In genomic region chr1:165836664-165837482, GRCh38 we compare ENCODE assay signal across 24 cellular contexts. TPM values are rescaled to one million over a fixed set of nuclear protein-coding genes. Genes with fewer than 3 reads are reported as not detected.
DNase-seq lines count a peak whose midpoint lies in the region; ATAC-seq, FAIRE-seq and TF ChIP-seq lines count a peak whose summit lies in the region.
"Had no signal": no experiment of that assay in that cellular context is flagged by ENCODE, and none has a peak within 500 bp of the region (broad histone marks: within the 10 kb centered on the region; RNA-seq: fewer than 3 reads in every experiment).

No MANE protein-coding gene starts in this region.

- H3K4me3 ChIP-seq in HepG2 (replicated peaks in 1 of 3; ENCODE audit: insufficient read depth in 1 of 3, low read depth in 2 of 3, low read length in 3 of 3) = no peak overlapping the region
- no peak overlapping the region for H3K4me3 ChIP-seq in right lobe of liver
- peak overlapping the region; percentile 19 for H3K4me3 ChIP-seq in iPS-18a (ENCODE audit: low read length)
- no peak overlapping the region for H3K4me3 ChIP-seq in tibial nerve
- H3K4me3 ChIP-seq in gastroesophageal sphincter = no peak overlapping the region
- H3K4me3 ChIP-seq: BLaER1, MG63, Peyer's patch, right atrium auricular region, SJSA1, upper lobe of left lung had no signal

- DNase-seq in HepG2 (ENCODE audit: low spot score) (no peak), right lobe of liver (no peak), OCI-M1 (lab: John Stamatoyannopoulos, UW) (peak; percentile 67), foreskin melanocyte (no peak), DMS114 treated with DMSO at 0.1 percent for 48 hours (lab: John Stamatoyannopoulos, UW; ENCODE audit: unreplicated experiment) (no peak), tibial nerve (ENCODE audit: low spot score in 2 of 2) (no peak)
- DNase-seq: activated CD4-positive, alpha-beta memory T cell treated with anti-CD3 and anti-CD28 coated beads for 36 hours; activated naive CD4-positive, alpha-beta T cell treated with Interleukin-2 at 50 U/mL for 16 hours; foreskin keratinocyte; hypothalamus; MG63; NCI-H1417 treated with DMSO at 0.1 percent for 48 hours; Peyer's patch; stimulated activated CD4-positive, alpha-beta T cell treated with anti-CD3 and anti-CD28 coated beads, Interleukin-12 subunit alpha, Interleukin-12 subunit beta, amount 100 ng/mL, for 4 hours had no signal

- 89% methylated on average over 6 of the region's 6 CpGs for WGBS in HepG2 (ENCODE audit: low lambda C conversion rate)
- 67% methylated on average over 3 of the region's 6 CpGs for WGBS in right lobe of liver (ENCODE audit: insufficient coverage, low coverage, low lambda C conversion rate, missing lambda C conversion rate)
- WGBS in tibial nerve, 2 donors = 45 to 61% methylated on average over 6 of the region's 6 CpGs
- WGBS in gastroesophageal sphincter (ENCODE audit: low coverage in 1 of 2), 2 donors = 66 to 70% methylated on average over 4 to 5 of the region's 6 CpGs

- TF ChIP-seq RAD21 in HepG2 (CRISPR knock-in tag; IDR thresholded peaks at IDR 0.05) = no peak

- peaks cover 65% of the 10 kb centered on the region for H4K20me1 ChIP-seq in HepG2 (ENCODE audit: insufficient read depth, low read length)

- ATAC-seq in HepG2 (no peak), right lobe of liver (no peak), gastroesophageal sphincter (no peak)
- ATAC-seq: foreskin keratinocyte had no signal

- no peak for FAIRE-seq in HepG2 (lab: Jason Lieb, UNC)
- FAIRE-seq: D721Med, GM12892, H54, keratinocyte had no signal

- POLR2A ChIA-PET in HepG2 (lab: Yijun Ruan, JAX) = interaction anchor here (1.2 kb wide), 1 partner anchor 8 kb away, joined by 7 read pairs; no protein-coding TSS in a partner anchor

- H2AFZ ChIP-seq in HepG2 (ENCODE audit: low read length) = no peak overlapping the region

- no TSS peak for BruUV-seq in HepG2 (replicated peaks; lab: Mats Ljungman, UMichigan)

- no peak for TF ChIP-seq CTCF in HepG2 (CRISPR knock-in tag; IDR thresholded peaks at IDR 0.05)
- no peak for TF ChIP-seq CTCF in right lobe of liver (IDR thresholded peaks at IDR 0.05)
- TF ChIP-seq CTCF in tibial nerve (IDR thresholded peaks at IDR 0.05) = no peak
- no peak for TF ChIP-seq CTCF in gastroesophageal sphincter (IDR thresholded peaks at IDR 0.05)

- TF ChIP-seq EP300 in HepG2 (IDR thresholded peaks at IDR 0.05; ENCODE audit: low read depth in 2 of 2, low read length in 2 of 2) (no peak), HepG2 (CRISPR knock-in tag; IDR thresholded peaks at IDR 0.05; ENCODE audit: borderline replicate concordance) (no peak), tibial nerve (IDR thresholded peaks at IDR 0.05) (no peak), gastroesophageal sphincter (IDR thresholded peaks at IDR 0.05) (no peak)

- H3K27me3 ChIP-seq in HepG2 (ENCODE audit: control insufficient read depth in 1 of 2, insufficient read depth in 2 of 2, low read length in 2 of 2) (no peaks in the 10 kb centered on the region), right lobe of liver (no peaks in the 10 kb centered on the region), iPS-18a (ENCODE audit: control insufficient read depth, insufficient read depth, low read length) (no peaks in the 10 kb centered on the region), tibial nerve (no peaks in the 10 kb centered on the region), gastroesophageal sphincter (no peaks in the 10 kb centered on the region)
- H3K27me3 ChIP-seq: BLaER1, foreskin keratinocyte, MG63, Peyer's patch, right atrium auricular region, SJSA1, upper lobe of left lung had no signal

- H3K27ac ChIP-seq in HepG2 (ENCODE audit: extremely low read length, insufficient read depth, low read length) (no peak overlapping the region), right lobe of liver (no peak overlapping the region), iPS-18a (ENCODE audit: low read length) (peak overlapping the region; percentile 52), tibial nerve (no peak overlapping the region), gastroesophageal sphincter (no peak overlapping the region)
- H3K27ac ChIP-seq: BLaER1, foreskin keratinocyte, Peyer's patch, right atrium auricular region, SJSA1, upper lobe of left lung had no signal

- H3K9me3 ChIP-seq in HepG2 (ENCODE audit: low read length) (no peaks in the 10 kb centered on the region), right lobe of liver (no peaks in the 10 kb centered on the region), iPS-18a (ENCODE audit: control insufficient read depth, low read depth, low read length) (no peaks in the 10 kb centered on the region), tibial nerve (no peaks in the 10 kb centered on the region), gastroesophageal sphincter (no peaks in the 10 kb centered on the region)
- H3K9me3 ChIP-seq: BLaER1, Peyer's patch, right atrium auricular region, SJSA1, upper lobe of left lung had no signal

- peaks cover 3 to 18% of the 10 kb centered on the region in 2 experiments; a peak in 4 of 5 replicates for H3K36me3 ChIP-seq in HepG2 (replicated peaks in 1 of 2; ENCODE audit: control insufficient read depth in 1 of 2, insufficient read depth in 2 of 2, low read length in 2 of 2)
- no peaks in the 10 kb centered on the region for H3K36me3 ChIP-seq in right lobe of liver
- H3K36me3 ChIP-seq in iPS-18a (ENCODE audit: control insufficient read depth, low read depth, low read length) = no peaks in the 10 kb centered on the region
- H3K36me3 ChIP-seq in tibial nerve = no peaks in the 10 kb centered on the region
- H3K36me3 ChIP-seq in gastroesophageal sphincter = no peaks in the 10 kb centered on the region
- H3K36me3 ChIP-seq: Peyer's patch, right atrium auricular region, SJSA1, upper lobe of left lung had no signal

- TF ChIP-seq POLR2A in HepG2 (IDR thresholded peaks at IDR 0.05; ENCODE audit: insufficient read depth in 1 of 2, low read depth in 2 of 2, low read length in 2 of 2) = no peak
- no peak for TF ChIP-seq POLR2A in right lobe of liver (IDR thresholded peaks at IDR 0.05)
- TF ChIP-seq POLR2A in tibial nerve (IDR thresholded peaks at IDR 0.05) = no peak
- no peak for TF ChIP-seq POLR2A in gastroesophageal sphincter (IDR thresholded peaks at IDR 0.05)

- CTCF ChIA-PET in HepG2 (lab: Yijun Ruan, JAX; ENCODE audit: low intra/inter-chr PET ratio, low total read pairs) = no interaction called here

- no peak overlapping the region for H3K9ac ChIP-seq in HepG2 (ENCODE audit: insufficient read depth, low read depth, low read length)
- peak overlapping the region; percentile 19 for H3K9ac ChIP-seq in iPS-18a (ENCODE audit: low read length)
- H3K9ac ChIP-seq: BLaER1 had no signal

- in situ Hi-C loops in HepG2 (cut with HindIII; ENCODE audit: extremely low pct_ligation_motif_present, low pct_unique_long_range_greater_than_20kb) = no loop called here

- H3K4me1 ChIP-seq in HepG2 (ENCODE audit: insufficient read depth, low read length) = peaks cover 67% of the 10 kb centered on the region
- H3K4me1 ChIP-seq in right lobe of liver = no peaks in the 10 kb centered on the region
- H3K4me1 ChIP-seq in iPS-18a (ENCODE audit: control insufficient read depth, low read depth, low read length) = peaks cover 38% of the 10 kb centered on the region
- H3K4me1 ChIP-seq in tibial nerve = peaks cover 0 to 5% (median 0%) of the 10 kb centered on the region in 4 donors
- H3K4me1 ChIP-seq in gastroesophageal sphincter = no peaks in the 10 kb centered on the region
- H3K4me1 ChIP-seq: foreskin keratinocyte had no signal

- H3K4me2 ChIP-seq in HepG2 (ENCODE audit: low read depth, low read length) = no peak overlapping the region
- H3K4me2 ChIP-seq: BLaER1 had no signal

- peaks cover 97% of the 10 kb centered on the region for H3K79me2 ChIP-seq in HepG2 (ENCODE audit: insufficient read depth, low read length)

- intact Hi-C loops in HepG2 (cut with micrococcal nuclease; ENCODE audit: unreplicated experiment) (no loop called here), right lobe of liver (cut with DNase I) (no loop called here)

TF ChIP-seq in HepG2, 621 proteins besides CTCF, POLR2A, EP300 and RAD21:
- TF ChIP-seq NFE2L2 (IDR thresholded peaks at IDR 0.05; ENCODE audit: low read length) (peak; percentile 79), BRD4 (CRISPR knock-in tag; IDR thresholded peaks at IDR 0.05) (no peak), NFE2 (CRISPR knock-in tag; IDR thresholded peaks at IDR 0.05) (0 out of 2 replicates have a peak, but pooled peaks have one; percentile 36)
- TF ChIP-seq, protein P1, sequence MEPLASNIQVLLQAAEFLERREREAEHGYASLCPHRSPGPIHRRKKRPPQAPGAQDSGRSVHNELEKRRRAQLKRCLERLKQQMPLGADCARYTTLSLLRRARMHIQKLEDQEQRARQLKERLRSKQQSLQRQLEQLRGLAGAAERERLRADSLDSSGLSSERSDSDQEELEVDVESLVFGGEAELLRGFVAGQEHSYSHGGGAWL (CRISPR knock-in tag; IDR thresholded peaks at IDR 0.05) = no peak
TF ChIP-seq in HepG2: peak in this region for 2.

RNA-seq across cellular contexts. Expression of gene UCK2, which starts 9.5 kb away (rescaled TPM):
- total RNA-seq in HepG2 (2016; rRNA removed; fragmentation: Illumina TruSeq; extraction: Trizol) (61.2 and 64.3 TPM in 2 replicates), right lobe of liver (10 to 100 TPM in 3 of 6 experiments, 1 to 10 TPM in 3; 8.4 to 22.9 (median 10.4) TPM), tibial nerve (10 to 100 TPM; 29.7 to 36.0 (median 33.8) TPM), gastroesophageal sphincter (10 to 100 TPM; 20.9 to 30.4 (median 29.2) TPM)
- total RNA-seq in HepG2 (2016; cell fraction: cytosol; rRNA removed; fragmentation: Illumina TruSeq; extraction: Trizol; ENCODE audit: low read depth) = 48.7 and 49.7 TPM in 2 replicates
- 63.3 and 67.3 TPM in 2 replicates for total RNA-seq in HepG2 (2016; cell fraction: insoluble cytoplasmic fraction; rRNA removed; fragmentation: Illumina TruSeq; extraction: Trizol)
- 50.4 and 50.6 TPM in 2 replicates for total RNA-seq in HepG2 (2016; cell fraction: membrane; rRNA removed; fragmentation: Illumina TruSeq; extraction: Trizol)
- 29.2 and 34.0 TPM in 2 replicates for total RNA-seq in HepG2 (2016; cell fraction: nucleus; rRNA removed; fragmentation: Illumina TruSeq; extraction: Trizol)
- polyA plus RNA-seq in HepG2 (2011; rRNA removed) = 67.7 and 78.0 TPM in 2 replicates
- polyA plus RNA-seq in HepG2 (2011; cell fraction: cytosol; rRNA removed) = 65.6 and 80.3 TPM in 2 replicates
- 37.2 and 37.9 TPM in 2 replicates for polyA plus RNA-seq in HepG2 (2011; cell fraction: nucleus; rRNA removed)
- polyA plus RNA-seq in HepG2 (2012) = 42.1 and 43.5 TPM in 2 replicates
- polyA plus RNA-seq in HepG2 (2016; cell fraction: cytosol; fragmentation: Illumina TruSeq; extraction: Trizol; ENCODE audit: low read depth) = 37.9 and 42.9 TPM in 2 replicates
- 73.9 and 74.9 TPM in 2 replicates for polyA plus RNA-seq in HepG2 (2016; cell fraction: insoluble cytoplasmic fraction; fragmentation: Illumina TruSeq; extraction: Trizol; ENCODE audit: low read depth)
- polyA plus RNA-seq in HepG2 (2016; cell fraction: membrane; fragmentation: Illumina TruSeq; extraction: Trizol; ENCODE audit: low read depth) = 38.1 and 41.9 TPM in 2 replicates
- 50.4 and 61.3 TPM in 2 replicates for polyA plus RNA-seq in HepG2 (2016; cell fraction: nucleus; fragmentation: Illumina TruSeq; extraction: Trizol; ENCODE audit: insufficient read depth, low read depth)
- 72.4 and 233 TPM in 2 replicates for polyA minus RNA-seq in HepG2 (2011; rRNA and poly(A)+ RNA removed; ENCODE audit: low replicate concordance)
- polyA minus RNA-seq in HepG2 (2011; cell fraction: cytosol; rRNA and poly(A)+ RNA removed) = 37.7 and 47.8 TPM in 2 replicates
- polyA minus RNA-seq in HepG2 (2011; cell fraction: nucleus; rRNA and poly(A)+ RNA removed) = 32.8 and 33.9 TPM in 2 replicates
